18 cellular contexts compared by ENCODE assay signal in the genomic region with DNA sequence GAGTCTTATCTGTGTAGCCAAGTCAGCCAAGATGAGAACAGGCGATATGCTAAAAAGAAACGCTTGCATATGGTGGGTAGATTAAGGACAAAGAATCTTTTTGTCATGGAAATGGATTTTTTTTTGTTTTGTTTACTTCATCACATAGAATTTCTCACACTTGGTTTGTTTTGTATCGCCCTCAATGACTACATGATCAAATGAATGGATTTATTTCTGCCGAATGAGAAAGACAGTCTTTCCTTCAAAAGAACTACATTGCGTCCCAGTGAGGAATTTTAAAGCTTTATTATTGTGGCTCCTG. TPM values are rescaled to one million over a fixed set of nuclear protein-coding genes. Genes with fewer than 3 reads are reported as not detected.
A peak's percentile ranks its signal among the peaks of the same experiment; 100 is the strongest.
DNase-seq lines count a peak whose midpoint lies in the region; TF ChIP-seq lines count a peak whose summit lies in the region.
"Had no signal": no experiment of that assay in that cellular context is flagged by ENCODE, and none has a peak within 500 bp of the region (broad histone marks: within the 10 kb centered on the region; RNA-seq: fewer than 3 reads in every experiment).

No MANE protein-coding gene starts in this region.

- H3K4me1 ChIP-seq in CD4-positive, alpha-beta memory T cell (ENCODE audit: insufficient read depth, low read length): no peaks in the 10 kb centered on the region
- H3K4me1 ChIP-seq in HUES48 (ENCODE audit: control insufficient read depth, insufficient read depth, low read length) (peaks cover 53% of the 10 kb centered on the region), mesodermal cell (ENCODE audit: control insufficient read depth, insufficient read depth, low read length, poor library complexity, severe bottlenecking) (peaks cover 15% of the 10 kb centered on the region), mesenchymal stem cell (ENCODE audit: control insufficient read depth, insufficient read depth, low read depth, low read length) (peaks cover 21% of the 10 kb centered on the region)
- H3K4me1 ChIP-seq: BLaER1 treated with 17β-estradiol and CSF1 and Interleukin-3, amounts not matched to agents 10 nM and 100 nM had no signal

- H3K9ac ChIP-seq in HUES48 (ENCODE audit: low read depth, low read length): peak overlapping the region; percentile 77
- H3K9ac ChIP-seq in mesenchymal stem cell (ENCODE audit: low read length): no peak overlapping the region
- H3K9ac ChIP-seq: BLaER1 treated with 17β-estradiol and CSF1 and Interleukin-3, amounts not matched to agents 10 nM and 100 nM had no signal

- peak overlapping the region in 1 of 7 donors; percentile 65 for H3K27ac Mint-ChIP-seq in CD4-positive, alpha-beta memory T cell
- no peak overlapping the region for H3K27ac Mint-ChIP-seq in Calu3 (ENCODE audit: unreplicated experiment)

- no peak overlapping the region for H2BK5ac ChIP-seq in mesenchymal stem cell (ENCODE audit: low read depth, low read length, poor library complexity, severe bottlenecking)

- no peak overlapping the region for H3K14ac ChIP-seq in mesenchymal stem cell (ENCODE audit: low read length in 2 of 2)

- no peak for DNase-seq in CD4-positive, alpha-beta memory T cell
- DNase-seq in astrocyte of the cerebellum (ENCODE audit: low read depth) (no peak), Calu3 (no peak), iPS-NIHi11 (ENCODE audit: low spot score) (no peak), CD1c-positive myeloid dendritic cell (ENCODE audit: extremely low spot score) (no peak), mesenchymal stem cell (no peak)
- DNase-seq: activated CD8-positive, alpha-beta memory T cell treated with anti-CD3 and anti-CD28 coated beads for 24 hours; amygdala; GDM1; NCI-H1105 had no signal

- H3K9me3 ChIP-seq in CD4-positive, alpha-beta memory T cell (ENCODE audit: control insufficient read depth in 1 of 2, low read length in 2 of 2): no peaks in the 10 kb centered on the region
- H3K9me3 ChIP-seq in HUES48 (ENCODE audit: control insufficient read depth, insufficient read depth, low read length): no peaks in the 10 kb centered on the region
- H3K9me3 ChIP-seq in mesodermal cell (ENCODE audit: control insufficient read depth, low read length): no peaks in the 10 kb centered on the region
- no peaks in the 10 kb centered on the region for H3K9me3 ChIP-seq in mesenchymal stem cell (ENCODE audit: control insufficient read depth, low read length)
- H3K9me3 ChIP-seq: Peyer's patch, suprapubic skin had no signal

- H3K4me3 Mint-ChIP-seq in CD4-positive, alpha-beta memory T cell: peak overlapping the region in 7 of 8 donors; percentile 23 to 68 (median 53)
- no peak overlapping the region for H3K4me3 Mint-ChIP-seq in Calu3 (ENCODE audit: low read depth, unreplicated experiment)

- H3K4ac ChIP-seq in mesenchymal stem cell (ENCODE audit: low read depth in 1 of 2, low read length in 2 of 2): no peak overlapping the region

- peaks cover 51 to 58% of the 10 kb centered on the region in 2 donors for H3K27me3 Mint-ChIP-seq in CD4-positive, alpha-beta memory T cell
- H3K27me3 Mint-ChIP-seq in Calu3 (ENCODE audit: unreplicated experiment): no peaks in the 10 kb centered on the region

- no peaks in the 10 kb centered on the region for H3K79me1 ChIP-seq in mesenchymal stem cell (replicated peaks; ENCODE audit: low read length, poor library complexity, severe bottlenecking)

- H3K36me3 ChIP-seq in CD4-positive, alpha-beta memory T cell (ENCODE audit: insufficient read depth, low read length): no peaks in the 10 kb centered on the region
- H3K36me3 ChIP-seq in HUES48 (ENCODE audit: control insufficient read depth, insufficient read depth, low read length) (no peaks in the 10 kb centered on the region), mesodermal cell (ENCODE audit: control insufficient read depth, insufficient read depth, low read length) (no peaks in the 10 kb centered on the region), mesenchymal stem cell (ENCODE audit: control insufficient read depth in 1 of 2, insufficient read depth in 2 of 2, low read depth in 1 of 2, low read length in 2 of 2) (no peaks in the 10 kb centered on the region)
- H3K36me3 ChIP-seq: BLaER1 treated with 17β-estradiol and CSF1 and Interleukin-3, amounts not matched to agents 10 nM and 100 nM; Peyer's patch; suprapubic skin had no signal

- peaks cover 5 to 19% (median 12%) of the 10 kb centered on the region in 4 donors for H3K4me1 Mint-ChIP-seq in CD4-positive, alpha-beta memory T cell
- H3K4me1 Mint-ChIP-seq in Calu3 (ENCODE audit: low read depth, unreplicated experiment): no peaks in the 10 kb centered on the region

- H2BK12ac ChIP-seq in mesenchymal stem cell (ENCODE audit: low read length in 2 of 2): no peak overlapping the region

- no peak overlapping the region for H3K23ac ChIP-seq in mesenchymal stem cell (ENCODE audit: low read length in 2 of 2)

- no peak overlapping the region for H2AFZ ChIP-seq in mesenchymal stem cell (ENCODE audit: low read depth, low read length)

- TF ChIP-seq CTCF in astrocyte of the cerebellum (IDR thresholded peaks at IDR 0.05; ENCODE audit: low read depth, low read length, missing control alignments) (no peak), Calu3 (IDR thresholded peaks at IDR 0.05; ENCODE audit: unreplicated experiment) (no peak)

- H3K4me2 ChIP-seq in mesenchymal stem cell (ENCODE audit: low read length, poor library complexity, severe bottlenecking): no peak overlapping the region

- no peaks in the 10 kb centered on the region for H3K36me3 Mint-ChIP-seq in CD4-positive, alpha-beta memory T cell
- H3K36me3 Mint-ChIP-seq in Calu3 (ENCODE audit: insufficient read depth, unreplicated experiment): no peaks in the 10 kb centered on the region

- POLR2A ChIA-PET in CD4-positive, alpha-beta memory T cell (lab: Charles Lee; ENCODE audit: partially characterized antibody): no interaction called here

- H2BK15ac ChIP-seq in mesenchymal stem cell (ENCODE audit: low read depth, poor library complexity, severe bottlenecking): no peak overlapping the region

- CTCF ChIA-PET in CD4-positive, alpha-beta memory T cell (lab: Charles Lee; ENCODE audit: partially characterized antibody): no interaction called here
- CTCF ChIA-PET in Calu3 (lab: Charles Lee): no interaction called here

- intact Hi-C loops in CD4-positive, alpha-beta memory T cell (cut with micrococcal nuclease): no loop called here
- intact Hi-C loops in Calu3 (cut with micrococcal nuclease; ENCODE audit: unreplicated experiment): no loop called here

- no peak overlapping the region for H3K18ac ChIP-seq in mesenchymal stem cell (ENCODE audit: low read depth in 1 of 2, low read length in 2 of 2)

- H3K27me3 ChIP-seq in CD4-positive, alpha-beta memory T cell (ENCODE audit: insufficient read depth, low read length): peaks cover 21% of the 10 kb centered on the region
- H3K27me3 ChIP-seq in HUES48 (ENCODE audit: control insufficient read depth, insufficient read depth, low read length) (peaks cover 32% of the 10 kb centered on the region), mesenchymal stem cell (ENCODE audit: control insufficient read depth in 1 of 2, insufficient read depth in 1 of 2, low read length in 2 of 2) (peaks cover 64 to 79% of the 10 kb centered on the region in 2 experiments)

- H3K4me3 ChIP-seq in CD4-positive, alpha-beta memory T cell (ENCODE audit: low read length in 2 of 2): no peak overlapping the region
- peak overlapping the region; percentile 82 for H3K4me3 ChIP-seq in HUES48 (ENCODE audit: low read depth, low read length)
- peak overlapping the region; percentile 31 for H3K4me3 ChIP-seq in astrocyte of the cerebellum (ENCODE audit: low read depth, low read length)
- H3K4me3 ChIP-seq in mesodermal cell (ENCODE audit: extremely low read depth, insufficient read depth, low read length, poor library complexity, severe bottlenecking): peak overlapping the region; percentile 67
- no peak overlapping the region for H3K4me3 ChIP-seq in mesenchymal stem cell (ENCODE audit: insufficient read depth in 1 of 2, low read depth in 1 of 2, low read length in 2 of 2)
- H3K4me3 ChIP-seq: Peyer's patch, skin epidermis had no signal

- H3K9me3 Mint-ChIP-seq in CD4-positive, alpha-beta memory T cell: peaks cover 0 to 13% (median 5%) of the 10 kb centered on the region in 8 donors
- H3K9me3 Mint-ChIP-seq in Calu3 (ENCODE audit: low read depth, unreplicated experiment): peaks cover 8% of the 10 kb centered on the region

- in situ Hi-C loops in astrocyte of the cerebellum (cut with HindIII; ENCODE audit: low sequenced_read_pairs): no loop called here

- no peak overlapping the region for H2AK5ac ChIP-seq in mesenchymal stem cell (ENCODE audit: low read length, severe bottlenecking)

- no peak overlapping the region for H3K27ac ChIP-seq in CD4-positive, alpha-beta memory T cell (ENCODE audit: low read depth, low read length)
- H3K27ac ChIP-seq in HUES48 (ENCODE audit: low read depth, low read length) (peak overlapping the region; percentile 89), mesodermal cell (ENCODE audit: low read depth, low read length, severe bottlenecking) (no peak overlapping the region), mesenchymal stem cell (ENCODE audit: low read length, poor library complexity, severe bottlenecking) (no peak overlapping the region)
- H3K27ac ChIP-seq: BLaER1 treated with 17β-estradiol and CSF1 and Interleukin-3, amounts not matched to agents 10 nM and 100 nM; Peyer's patch; skin epidermis; suprapubic skin had no signal

- 0% methylated on average over 1 of the region's 5 CpGs; no CpG with 5 or more reads in 1 of the 2 experiments for WGBS in mesodermal cell (ENCODE audit: insufficient coverage in 2 of 2), 2 experiments
- 30% methylated on average over 2 of the region's 5 CpGs for WGBS in mesenchymal stem cell

- BruUV-seq in Calu3 (replicated peaks; lab: Mats Ljungman, UMichigan): no TSS peak

- no peak overlapping the region for H4K91ac ChIP-seq in mesenchymal stem cell (ENCODE audit: low read length)

- no peak overlapping the region for H4K8ac ChIP-seq in mesenchymal stem cell (ENCODE audit: low read length)

- H2BK120ac ChIP-seq in mesenchymal stem cell (ENCODE audit: low read depth, low read length): no peak overlapping the region

RNA-seq across cellular contexts. Expression of a gene that starts 2.0 kb away (rescaled TPM):
- not detected for total RNA-seq in CD4-positive, alpha-beta memory T cell
- polyA plus RNA-seq in CD4-positive, alpha-beta memory T cell: not detected
- 6.9 TPM for polyA plus RNA-seq in mesodermal cell (2013, experiment 1 of 2)
- polyA plus RNA-seq in mesodermal cell (2013, experiment 2 of 2): 7.2 TPM
- total RNA-seq in Calu3 (2022): not detected in 2 replicates
- polyA plus RNA-seq in mesenchymal stem cell (2013, experiment 1 of 2): not detected
- polyA plus RNA-seq in mesenchymal stem cell (2013, experiment 2 of 2): not detected
- total RNA-seq: fibroblast of villous mesenchyme; Peyer's patch; T-helper 2 cell treated with Interferon-gamma antibody and Interleukin-4, amounts not matched to agents 100 ng/mL and 5 ng/mL, for 36 hours had no signal

Comparison
In these comparisons a context has a peak if more than half of its experiments do, and no peak if none do; other contexts are left out.
1. H3K4me3 ChIP-seq: peak in HUES48 (single experiment), astrocyte of the cerebellum (single experiment) and mesodermal cell (single experiment); none in CD4-positive, alpha-beta memory T cell (0 of 2) and mesenchymal stem cell (0 of 2).